10 cellular contexts compared by ENCODE assay signal in the genomic region with DNA sequence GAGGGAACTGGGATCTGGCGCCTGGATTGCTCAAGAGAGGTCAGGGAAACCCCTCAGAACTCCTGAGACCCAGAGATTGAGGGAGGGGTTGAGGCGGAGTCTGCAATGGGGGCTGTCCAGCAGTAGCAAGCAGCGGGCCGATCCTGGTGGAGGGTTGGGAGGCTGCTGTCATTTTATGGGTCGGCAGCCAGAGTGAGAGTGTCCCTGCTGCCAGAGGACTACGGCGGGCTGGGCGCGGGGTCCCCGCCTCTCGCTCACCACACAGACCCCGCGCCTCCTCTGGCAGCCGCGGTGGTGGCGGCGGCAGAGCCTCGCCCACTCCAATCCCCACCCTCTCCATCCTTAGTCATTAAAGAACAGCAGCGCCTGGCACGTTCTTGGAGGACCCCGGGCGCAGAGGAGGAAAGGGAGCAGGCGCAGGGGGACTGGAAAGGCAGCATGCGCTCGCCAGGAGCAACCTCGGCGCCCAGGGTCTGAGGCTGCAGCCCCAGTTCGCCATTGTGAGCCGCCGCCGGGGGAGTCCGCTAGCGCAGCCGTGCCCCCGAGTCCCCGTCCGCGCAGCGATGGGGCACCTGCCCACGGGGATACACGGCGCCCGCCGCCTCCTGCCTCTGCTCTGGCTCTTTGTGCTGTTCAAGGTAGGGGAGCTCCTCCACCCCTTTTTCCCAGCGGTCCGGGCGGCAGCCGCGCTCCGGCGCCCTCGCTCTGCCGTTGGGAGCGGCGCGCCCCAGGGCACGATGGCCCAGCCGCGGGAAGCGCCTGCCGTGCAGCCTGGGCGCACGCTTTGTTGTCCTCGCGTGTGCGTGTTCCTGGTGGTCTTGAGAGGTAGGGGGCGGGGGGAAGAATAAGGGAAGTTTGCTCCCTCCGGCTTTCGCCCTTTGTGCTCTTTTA. TPM values are rescaled to one million over a fixed set of nuclear protein-coding genes. Genes with fewer than 3 reads are reported as not detected.
DNase-seq lines count a peak whose midpoint lies in the region; ATAC-seq and TF ChIP-seq lines count a peak whose summit lies in the region.
"Had no signal": no experiment of that assay in that cellular context is flagged by ENCODE, and none has a peak within 500 bp of the region (broad histone marks: within the 10 kb centered on the region; RNA-seq: fewer than 3 reads in every experiment).

TSS of gene PTPRO (plus strand) at position 345 of the 891 bp plus-strand sequence.

- intact Hi-C loops in prostate gland (cut with DNase I): no loop called here
- intact Hi-C loops in natural killer cell (cut with micrococcal nuclease): no loop called here

- no peaks in the 10 kb centered on the region for H3K36me3 Mint-ChIP-seq in natural killer cell
- H3K36me3 Mint-ChIP-seq in CD8-positive, alpha-beta memory T cell: no peaks in the 10 kb centered on the region
- H3K36me3 Mint-ChIP-seq: T-cell had no signal

- H3K36me3 ChIP-seq in NT2/D1 (ENCODE audit: insufficient read depth, insufficient read length, low read length) (no peaks in the 10 kb centered on the region), prostate gland (no peaks in the 10 kb centered on the region)
- H3K36me3 ChIP-seq in CD8-positive, alpha-beta memory T cell (ENCODE audit: insufficient read depth, low read length): no peaks in the 10 kb centered on the region

- H3K9me3 Mint-ChIP-seq in natural killer cell: no peaks in the 10 kb centered on the region
- no peaks in the 10 kb centered on the region for H3K9me3 Mint-ChIP-seq in CD8-positive, alpha-beta memory T cell
- H3K9me3 Mint-ChIP-seq: T-cell had no signal

- H3K9ac ChIP-seq in NT2/D1 (ENCODE audit: insufficient read length, low read depth): peak within 1 kb of the TSS; percentile 80

- H3K27me3 Mint-ChIP-seq in natural killer cell (ENCODE audit: low read depth in 2 of 2): peaks cover 32 to 55% of the 10 kb centered on the region in 2 donors
- H3K27me3 Mint-ChIP-seq in CD8-positive, alpha-beta memory T cell: peaks cover 17 to 50% of the 10 kb centered on the region in 2 donors

- no peak for TF ChIP-seq POLR2A in prostate gland (IDR thresholded peaks at IDR 0.05)

- H3K27me3 ChIP-seq in NT2/D1 (ENCODE audit: insufficient read depth, insufficient read length) (peaks cover 24% of the 10 kb centered on the region), prostate gland (replicated peaks; ENCODE audit: insufficient read depth) (peaks cover 5% of the 10 kb centered on the region)
- peaks cover 3% of the 10 kb centered on the region for H3K27me3 ChIP-seq in CD8-positive, alpha-beta memory T cell (ENCODE audit: insufficient read depth, low read length, poor library complexity, severe bottlenecking)

- ATAC-seq in natural killer cell: no peak

- H3K9me3 ChIP-seq in NT2/D1 (ENCODE audit: insufficient read depth, low read length) (no peaks in the 10 kb centered on the region), prostate gland (no peaks in the 10 kb centered on the region)
- H3K9me3 ChIP-seq in CD8-positive, alpha-beta memory T cell (ENCODE audit: low read length): no peaks in the 10 kb centered on the region

- no peaks in the 10 kb centered on the region for H3K4me1 ChIP-seq in NT2/D1 (ENCODE audit: insufficient read depth, insufficient read length)
- no peaks in the 10 kb centered on the region for H3K4me1 ChIP-seq in prostate gland (replicated peaks)
- no peaks in the 10 kb centered on the region for H3K4me1 ChIP-seq in CD8-positive, alpha-beta memory T cell (ENCODE audit: insufficient read depth, low read length)

- H3K27ac ChIP-seq in prostate gland: no peak within 1 kb of the TSS
- H3K27ac ChIP-seq in CD8-positive, alpha-beta memory T cell (ENCODE audit: low read depth, low read length): no peak within 1 kb of the TSS
- H3K27ac ChIP-seq: C4-2B had no signal

- DNase-seq in NCI-H2081 (lab: John Stamatoyannopoulos, UW) (peak; percentile 55 to 78), NCI-H2081 treated with DMSO at 0.1 percent for 48 hours (lab: John Stamatoyannopoulos, UW) (no peak), NT2/D1 (ENCODE audit: low read depth, low spot score) (peak; percentile 77), glomerular visceral epithelial cell (ENCODE audit: extremely low spot score) (peak; percentile 2), prostate gland (ENCODE audit: low spot score) (no peak), natural killer cell (no peak), NK-92 (lab: John Stamatoyannopoulos, UW; ENCODE audit: unreplicated experiment) (no peak)
- DNase-seq in CD8-positive, alpha-beta memory T cell: no peak
- DNase-seq: T-cell had no signal

- peaks cover 0 to 5% of the 10 kb centered on the region in 2 donors for H3K4me1 Mint-ChIP-seq in natural killer cell
- H3K4me1 Mint-ChIP-seq in CD8-positive, alpha-beta memory T cell: peaks cover 0 to 12% (median 9%) of the 10 kb centered on the region in 3 donors

- POLR2A ChIA-PET in CD8-positive, alpha-beta memory T cell (lab: Charles Lee): no interaction called here

- H3K27ac Mint-ChIP-seq in natural killer cell: no peak within 1 kb of the TSS
- H3K27ac Mint-ChIP-seq in CD8-positive, alpha-beta memory T cell: no peak within 1 kb of the TSS
- H3K27ac Mint-ChIP-seq: T-cell had no signal

- TF ChIP-seq CTCF in prostate gland (IDR thresholded peaks at IDR 0.05) (no peak), natural killer cell (IDR thresholded peaks at IDR 0.05) (no peak)

- WGBS in prostate gland: 3% methylated on average over 47 of the region's 69 CpGs

- CTCF ChIA-PET in CD8-positive, alpha-beta memory T cell (lab: Charles Lee): no interaction called here

- H3K4me3 ChIP-seq in NT2/D1 (ENCODE audit: insufficient read length, low read depth) (peak within 1 kb of the TSS; percentile 72), prostate gland (peak within 1 kb of the TSS; percentile 7 to 25)
- H3K4me3 ChIP-seq in CD8-positive, alpha-beta memory T cell (ENCODE audit: low read length): no peak within 1 kb of the TSS

- no peak within 1 kb of the TSS for H3K4me3 Mint-ChIP-seq in natural killer cell
- H3K4me3 Mint-ChIP-seq in CD8-positive, alpha-beta memory T cell: no peak within 1 kb of the TSS

RNA-seq across cellular contexts. Expression of gene PTPRO, which starts in this region (rescaled TPM):
- 1 to 10 TPM in 1 of 2 donors, under 1 TPM in 1; 0.55 to 1.4 TPM for total RNA-seq in prostate gland
- total RNA-seq in natural killer cell: 1 to 10 TPM in 1 of 3 donors, under 1 TPM in 2; 0.29 to 1.2 (median 0.53) TPM
- under 1 TPM; 0.27 to 0.48 TPM for total RNA-seq in CD8-positive, alpha-beta memory T cell
- 0.47 TPM for polyA plus RNA-seq in CD8-positive, alpha-beta memory T cell

Comparison
In these comparisons a context has a peak if more than half of its experiments do, and no peak if none do; other contexts are left out.
1. DNase-seq: peak in NCI-H2081 (2 of 2), NT2/D1 (single experiment) and glomerular visceral epithelial cell (single experiment); none in NCI-H2081 treated with DMSO at 0.1 percent for 48 hours (single experiment), prostate gland (single experiment), natural killer cell (single experiment), CD8-positive, alpha-beta memory T cell (0 of 5) and NK-92 (single experiment).